In genomic region chr13:102708211-102708610, GRCh38 we compare ENCODE assay signal across 1 cellular context.
TF ChIP-seq lines count a peak whose summit lies in the region.

No MANE protein-coding gene starts in this region.

TF ChIP-seq in IMR-90, 13 proteins besides CTCF, POLR2A, EP300 and RAD21 (continued from another document):
- TF ChIP-seq ELK1 (IDR thresholded peaks at IDR 0.05; ENCODE audit: borderline replicate concordance, low read depth, low read length) (no peak), MXI1 (IDR thresholded peaks at IDR 0.05; ENCODE audit: borderline replicate concordance, low read depth, low read length) (no peak), MAFK (IDR thresholded peaks at IDR 0.05; ENCODE audit: low read depth, low read length) (no peak), BHLHE40 (IDR thresholded peaks at IDR 0.05; ENCODE audit: low read depth, low read length) (no peak), CHD1 (IDR thresholded peaks at IDR 0.05; ENCODE audit: low read depth, low read length) (no peak), SMC3 (IDR thresholded peaks at IDR 0.05; ENCODE audit: low read depth, low read length) (no peak), MAZ (IDR thresholded peaks at IDR 0.05; ENCODE audit: borderline replicate concordance, low read depth, low read length) (no peak), CEBPB (IDR thresholded peaks at IDR 0.05; ENCODE audit: low read depth, low read length) (no peak), RFX5 (IDR thresholded peaks at IDR 0.05; ENCODE audit: low read depth, low read length) (no peak), RCOR1 (IDR thresholded peaks at IDR 0.05; ENCODE audit: insufficient replicate concordance, low read length) (no peak)
